15 cellular contexts compared by ENCODE assay signal in the genomic region with DNA sequence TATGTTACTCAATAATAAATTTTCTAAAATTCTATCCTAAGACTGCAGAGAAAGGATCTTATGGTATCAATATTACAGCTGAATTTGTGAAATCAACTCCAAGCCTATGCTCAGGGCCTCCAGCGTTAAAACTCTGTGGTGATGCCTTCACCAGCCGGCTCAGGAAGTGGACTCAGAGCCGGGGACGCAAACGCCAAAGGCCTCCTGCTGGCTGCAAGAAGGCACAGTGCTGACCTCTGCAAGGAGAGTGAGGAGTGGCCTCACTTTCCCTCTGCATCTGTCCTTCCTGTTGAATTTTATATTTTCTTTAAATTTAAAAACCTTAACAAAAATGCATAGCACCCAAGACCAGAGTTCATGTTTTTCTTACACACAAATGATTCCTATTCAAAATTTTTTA. TPM values are rescaled to one million over a fixed set of nuclear protein-coding genes. Genes with fewer than 3 reads are reported as not detected.
DNase-seq lines count a peak whose midpoint lies in the region; ATAC-seq and TF ChIP-seq lines count a peak whose summit lies in the region.
"Had no signal": no experiment of that assay in that cellular context is flagged by ENCODE, and none has a peak within 500 bp of the region (broad histone marks: within the 10 kb centered on the region; RNA-seq: fewer than 3 reads in every experiment).

No MANE protein-coding gene starts in this region.

- POLR2A ChIA-PET in IMR-90 (lab: Charles Lee; ENCODE audit: unreplicated experiment) = no interaction called here

- TF ChIP-seq CTCF in IMR-90 (conservative IDR thresholded peaks at IDR 0.05; ENCODE audit: low read depth, low read length) (peak; percentile 27; the same call in 1 of the 2 replicates), chondrocyte (IDR thresholded peaks at IDR 0.05) (peak; percentile 69)

- H2BK120ac ChIP-seq in IMR-90 (ENCODE audit: low read depth, low read length) = no peak overlapping the region

- no peak overlapping the region for H2BK5ac ChIP-seq in IMR-90 (ENCODE audit: low read depth, low read length, poor library complexity, severe bottlenecking)

- no peak overlapping the region for H2BK20ac ChIP-seq in IMR-90 (ENCODE audit: low read depth, low read length)

- H4K91ac ChIP-seq in IMR-90 (ENCODE audit: insufficient read depth, low read depth, low read length) = no peak overlapping the region

- 0 out of 2 replicates have a peak, but pooled peaks cover 9% of the 10 kb centered on the region for H3K9me1 ChIP-seq in IMR-90 (ENCODE audit: insufficient read depth, low read length)

- H3K4me1 ChIP-seq in IMR-90 (ENCODE audit: control insufficient read depth, insufficient read depth, low read length) = no peaks in the 10 kb centered on the region

- H3K4me3 ChIP-seq in IMR-90 (ENCODE audit: insufficient read depth, low read depth, low read length) = no peak overlapping the region

- H2AK5ac ChIP-seq in IMR-90 (ENCODE audit: low read depth, low read length) = no peak overlapping the region

- H2AK9ac ChIP-seq in IMR-90 (replicated peaks; ENCODE audit: low read depth, low read length, poor library complexity) = no peak overlapping the region

- in situ Hi-C loops in IMR-90 (cut with MboI; ENCODE audit: low sequenced_read_pairs) = no loop called here

- H3K4me2 ChIP-seq in IMR-90 (ENCODE audit: low read depth, low read length) = no peak overlapping the region

- no peaks in the 10 kb centered on the region for H3K27me3 ChIP-seq in IMR-90 (ENCODE audit: control insufficient read depth, insufficient read depth, low read length)

- dilution Hi-C loops in IMR-90 (cut with HindIII; ENCODE audit: low sequenced_read_pairs, unreplicated experiment) = no loop called here

- no peak overlapping the region for H4K8ac ChIP-seq in IMR-90 (ENCODE audit: low read depth in 2 of 2, low read length in 2 of 2)

- peaks cover 3% of the 10 kb centered on the region; the same call in 1 of the 2 replicates for H4K20me1 ChIP-seq in IMR-90 (ENCODE audit: insufficient read depth, low read length)

- no peak overlapping the region; the same call in 1 of the 2 replicates for H3K9ac ChIP-seq in IMR-90 (ENCODE audit: low read depth, low read length)

- no peak overlapping the region for H3K18ac ChIP-seq in IMR-90 (ENCODE audit: low read depth, low read length)

- DNase-seq in IMR-90 (peak; percentile 34), chondrocyte (ENCODE audit: low spot score) (no peak), iPS-NIHi7 (ENCODE audit: extremely low spot score) (peak; percentile 53), pulmonary artery endothelial cell (ENCODE audit: low read depth, low spot score) (peak; percentile 10), HT-29 (ENCODE audit: low spot score) (no peak), NCI-H2196 treated with DMSO at 0.1 percent for 48 hours (lab: John Stamatoyannopoulos, UW; ENCODE audit: unreplicated experiment) (no peak)
- DNase-seq: caudate nucleus, EL, naive B cell, NCI-H187 treated with DMSO at 0.1 percent for 48 hours, NCI-H774 had no signal

- H3K14ac ChIP-seq in IMR-90 (replicated peaks; ENCODE audit: low read depth, low read length) = no peak overlapping the region

- H3K4me3 Mint-ChIP-seq in chondrocyte (ENCODE audit: unreplicated experiment) = no peak overlapping the region
- H3K4me3 Mint-ChIP-seq: CD14-positive monocyte, naive B cell had no signal

- H3K79me1 ChIP-seq in IMR-90 (ENCODE audit: low read depth in 1 of 2, low read length in 2 of 2) = peaks cover 6 to 30% of the 10 kb centered on the region in 2 experiments; a peak in 1 of 4 replicates

- H3K9me3 Mint-ChIP-seq in chondrocyte (ENCODE audit: low read depth) = no peaks in the 10 kb centered on the region
- H3K9me3 Mint-ChIP-seq: naive B cell had no signal

- peak overlapping the region; percentile 37 for H3K27ac Mint-ChIP-seq in chondrocyte (ENCODE audit: unreplicated experiment)
- H3K27ac Mint-ChIP-seq: CD14-positive monocyte, naive B cell had no signal

- no peaks in the 10 kb centered on the region for H3K27me3 Mint-ChIP-seq in chondrocyte (ENCODE audit: low read depth)
- H3K27me3 Mint-ChIP-seq: naive B cell had no signal

- peaks cover 38% of the 10 kb centered on the region for H3K36me3 ChIP-seq in IMR-90 (ENCODE audit: control insufficient read depth, insufficient read depth, low read length)

- no peak for TF ChIP-seq RAD21 in IMR-90 (IDR thresholded peaks at IDR 0.05; ENCODE audit: low read length)

- no peak overlapping the region for H3K56ac ChIP-seq in IMR-90 (ENCODE audit: extremely low read depth, insufficient read depth, low read length)

- CTCF ChIA-PET in IMR-90 (lab: Yijun Ruan, JAX) = no interaction called here

- WGBS in IMR-90 (ENCODE audit: extremely low coverage in 2 of 2, insufficient read length in 1 of 2), 2 experiments = 0% methylated on average over 2 of the region's 5 CpGs; no CpG with 5 or more reads in 1 of the 2 experiments

- H2AFZ ChIP-seq in IMR-90 (replicated peaks; ENCODE audit: low read length, poor library complexity) = no peak overlapping the region

- peaks cover 19% of the 10 kb centered on the region for H3K36me3 Mint-ChIP-seq in chondrocyte (ENCODE audit: low read depth)

- H3K4me1 Mint-ChIP-seq in chondrocyte (ENCODE audit: low read depth) = peaks cover 8% of the 10 kb centered on the region
- H3K4me1 Mint-ChIP-seq: CD14-positive monocyte had no signal

- no peaks in the 10 kb centered on the region for H3K9me3 ChIP-seq in IMR-90 (ENCODE audit: control insufficient read depth, insufficient read depth, low read length)

- no TSS peak for BruUV-seq in IMR-90 (replicated peaks; lab: Mats Ljungman, UMichigan)

- H3K27ac ChIP-seq in IMR-90 (ENCODE audit: insufficient read depth, low read length) = no peak overlapping the region

- no peak overlapping the region for H2BK15ac ChIP-seq in IMR-90 (ENCODE audit: low read depth, low read length)

- H4K5ac ChIP-seq in IMR-90 (ENCODE audit: low read depth, low read length) = no peak overlapping the region

- no peak overlapping the region for H3K4ac ChIP-seq in IMR-90 (ENCODE audit: low read depth, low read length)

- TF ChIP-seq POLR2A in IMR-90 (IDR thresholded peaks at IDR 0.05; ENCODE audit: low read depth, low read length) = no peak

- intact Hi-C loops in IMR-90 (cut with micrococcal nuclease) = no loop called here

- no peak overlapping the region for H3K23ac ChIP-seq in IMR-90 (ENCODE audit: low read depth, low read length)

- ATAC-seq in IMR-90 (ENCODE audit: low read depth) (peak; percentile 89), HG02763 (IDR thresholded peaks at IDR 0.05; ENCODE audit: unreplicated experiment) (no peak), GM21723 (IDR thresholded peaks at IDR 0.05; ENCODE audit: unreplicated experiment) (no peak)
- ATAC-seq: esophagus mucosa had no signal

TF ChIP-seq in IMR-90, 13 proteins besides CTCF, POLR2A, EP300 and RAD21:
- no peak for TF ChIP-seq FOS (IDR thresholded peaks at IDR 0.05; ENCODE audit: low read depth, low read length)
- TF ChIP-seq MAZ (IDR thresholded peaks at IDR 0.05; ENCODE audit: borderline replicate concordance, low read depth, low read length) = no peak
- TF ChIP-seq MXI1 (IDR thresholded peaks at IDR 0.05; ENCODE audit: borderline replicate concordance, low read depth, low read length) = no peak
- no peak for TF ChIP-seq MAFK (IDR thresholded peaks at IDR 0.05; ENCODE audit: low read depth, low read length)
- no peak for TF ChIP-seq NFE2L2 (IDR thresholded peaks at IDR 0.05; ENCODE audit: low read depth, low read length)
- TF ChIP-seq, protein P1, sequence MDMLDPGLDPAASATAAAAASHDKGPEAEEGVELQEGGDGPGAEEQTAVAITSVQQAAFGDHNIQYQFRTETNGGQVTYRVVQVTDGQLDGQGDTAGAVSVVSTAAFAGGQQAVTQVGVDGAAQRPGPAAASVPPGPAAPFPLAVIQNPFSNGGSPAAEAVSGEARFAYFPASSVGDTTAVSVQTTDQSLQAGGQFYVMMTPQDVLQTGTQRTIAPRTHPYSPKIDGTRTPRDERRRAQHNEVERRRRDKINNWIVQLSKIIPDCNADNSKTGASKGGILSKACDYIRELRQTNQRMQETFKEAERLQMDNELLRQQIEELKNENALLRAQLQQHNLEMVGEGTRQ (IDR thresholded peaks at IDR 0.05; ENCODE audit: low read depth, low read length) = no peak
- TF ChIP-seq, protein P2, sequence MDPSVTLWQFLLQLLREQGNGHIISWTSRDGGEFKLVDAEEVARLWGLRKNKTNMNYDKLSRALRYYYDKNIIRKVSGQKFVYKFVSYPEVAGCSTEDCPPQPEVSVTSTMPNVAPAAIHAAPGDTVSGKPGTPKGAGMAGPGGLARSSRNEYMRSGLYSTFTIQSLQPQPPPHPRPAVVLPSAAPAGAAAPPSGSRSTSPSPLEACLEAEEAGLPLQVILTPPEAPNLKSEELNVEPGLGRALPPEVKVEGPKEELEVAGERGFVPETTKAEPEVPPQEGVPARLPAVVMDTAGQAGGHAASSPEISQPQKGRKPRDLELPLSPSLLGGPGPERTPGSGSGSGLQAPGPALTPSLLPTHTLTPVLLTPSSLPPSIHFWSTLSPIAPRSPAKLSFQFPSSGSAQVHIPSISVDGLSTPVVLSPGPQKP (IDR thresholded peaks at IDR 0.05; ENCODE audit: borderline replicate concordance, low read depth, low read length) = no peak
- TF ChIP-seq CHD1 (IDR thresholded peaks at IDR 0.05; ENCODE audit: low read depth, low read length) = no peak
- no peak for TF ChIP-seq BHLHE40 (IDR thresholded peaks at IDR 0.05; ENCODE audit: low read depth, low read length)
- no peak for TF ChIP-seq SMC3 (IDR thresholded peaks at IDR 0.05; ENCODE audit: low read depth, low read length)
- no peak for TF ChIP-seq CEBPB (IDR thresholded peaks at IDR 0.05; ENCODE audit: low read depth, low read length)
- no peak for TF ChIP-seq RCOR1 (IDR thresholded peaks at IDR 0.05; ENCODE audit: insufficient replicate concordance, low read length)
- no peak for TF ChIP-seq RFX5 (IDR thresholded peaks at IDR 0.05; ENCODE audit: low read depth, low read length)

RNA-seq across cellular contexts. Expression of a gene that starts 48.5 kb away (rescaled TPM):
- 21.7 and 28.9 TPM in 2 replicates for total RNA-seq in IMR-90 (2012; rRNA removed)
- polyA plus RNA-seq in IMR-90 (2012; rRNA removed) = 20.8 and 20.9 TPM in 2 replicates
- polyA plus RNA-seq in IMR-90 (2012; cell fraction: cytosol; rRNA removed) = 17.5 and 21.9 TPM in 2 replicates
- polyA plus RNA-seq in IMR-90 (2012; cell fraction: nucleus; rRNA removed; ENCODE audit: low replicate concordance) = 57.5 and 87.9 TPM in 2 replicates
- total RNA-seq in chondrocyte = 58.5 to 94.5 TPM (median 61.9 TPM) in 3 replicates
- 62.4 and 84.9 TPM in 2 replicates for total RNA-seq in pulmonary artery endothelial cell
- 82.9 and 84.9 TPM in 2 replicates for total RNA-seq in HT-29 (2014; rRNA removed; shearing (Covaris generic))

Comparison
In these comparisons a context has a peak if more than half of its experiments do, and no peak if none do; other contexts are left out.
1. DNase-seq: peak in IMR-90 (single experiment), iPS-NIHi7 (single experiment) and pulmonary artery endothelial cell (single experiment); none in chondrocyte (single experiment), HT-29 (single experiment) and NCI-H2196 treated with DMSO at 0.1 percent for 48 hours (single experiment).